In the genomic region with DNA sequence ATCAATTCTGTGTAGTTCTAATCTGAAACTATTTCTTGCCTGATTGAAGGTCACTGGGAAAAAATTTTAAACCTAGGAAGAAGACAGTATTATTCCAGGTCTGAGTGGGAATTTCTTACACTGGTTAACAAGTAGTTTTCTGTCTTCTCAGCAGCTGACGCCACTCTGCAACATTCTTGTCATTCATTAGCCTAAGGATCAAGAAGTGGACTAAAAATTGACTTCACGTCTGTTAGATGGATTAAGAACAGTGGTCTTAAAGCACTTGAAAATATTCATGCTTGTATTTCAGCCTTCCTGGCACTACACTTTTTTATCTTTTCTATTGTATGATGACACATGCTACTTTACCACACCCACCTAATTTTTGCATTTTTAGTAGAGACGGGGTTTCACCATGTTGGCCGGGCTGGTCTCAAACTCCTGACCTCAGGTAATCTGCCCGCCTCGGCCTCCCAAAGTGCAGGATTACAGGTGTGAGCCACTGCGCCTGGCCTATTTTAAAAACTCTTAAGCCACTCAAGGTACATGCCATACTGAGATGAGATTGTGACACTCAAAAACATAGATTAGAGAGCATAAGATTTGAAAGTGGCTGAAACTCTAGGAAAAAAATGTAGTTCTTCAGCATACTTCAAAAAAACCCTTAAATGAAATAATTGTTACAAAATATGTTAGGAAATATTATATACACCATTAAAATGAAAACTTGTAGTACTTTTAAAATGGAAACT, we compare ENCODE assay signal across 14 cellular contexts. TPM values are rescaled to one million over a fixed set of nuclear protein-coding genes. Genes with fewer than 3 reads are reported as not detected.
DNase-seq lines count a peak whose midpoint lies in the region; ATAC-seq and TF ChIP-seq lines count a peak whose summit lies in the region.
"Had no signal": no experiment of that assay in that cellular context is flagged by ENCODE, and none has a peak within 500 bp of the region (broad histone marks: within the 10 kb centered on the region; RNA-seq: fewer than 3 reads in every experiment).

No MANE protein-coding gene starts in this region.

- TF ChIP-seq CTCF in cardiac muscle cell (IDR thresholded peaks at IDR 0.05; ENCODE audit: low read depth, low read length) (no peak), left lung (IDR thresholded peaks at IDR 0.05) (no peak), upper lobe of right lung (IDR thresholded peaks at IDR 0.05) (no peak), mammary epithelial cell (conservative IDR thresholded peaks at IDR 0.05 in 1 of 2, IDR thresholded peaks at IDR 0.05 in 1 of 2; ENCODE audit: extremely low read depth in 1 of 2, insufficient read depth in 1 of 2, low read depth in 1 of 2, low read length in 2 of 2) (no peak)

- peak in 1 of 2 donors; percentile 28 for DNase-seq in cardiac muscle cell (ENCODE audit: low read depth in 1 of 2, low spot score in 1 of 2)
- DNase-seq in Right ventricle myocardium superior: no peak
- no peak for DNase-seq in activated CD4-positive, alpha-beta memory T cell treated with anti-CD3 and anti-CD28 coated beads, Interleukin-2, amount 10 ng/mL, durations not matched to agents 7 days and 5 days
- no peak for DNase-seq in left lung
- DNase-seq in upper lobe of right lung: no peak
- no peak for DNase-seq in NCI-H748 treated with DMSO at 0.1 percent for 48 hours (lab: John Stamatoyannopoulos, UW)
- no peak for DNase-seq in mammary epithelial cell
- DNase-seq: activated naive CD4-positive, alpha-beta T cell treated with Interleukin-2 at 50 U/mL for 16 hours; effector CD4-positive, alpha-beta T cell; GF-D8; stimulated activated CD8-positive, alpha-beta memory T cell treated with anti-CD3 and anti-CD28 coated beads, Interleukin-4, amount 100 ng/mL, for 48 hours had no signal

- dilution Hi-C loops in mammary epithelial cell (cut with HindIII; ENCODE audit: low sequenced_read_pairs): no loop called here

- H3K79me2 ChIP-seq in mammary epithelial cell (ENCODE audit: insufficient read depth, low read length): peaks cover 99% of the 10 kb centered on the region

- H3K9me3 Mint-ChIP-seq in activated CD4-positive, alpha-beta memory T cell treated with anti-CD3 and anti-CD28 coated beads, Interleukin-2, amount 10 ng/mL, durations not matched to agents 7 days and 5 days: no peaks in the 10 kb centered on the region

- no peaks in the 10 kb centered on the region for H3K27me3 Mint-ChIP-seq in activated CD4-positive, alpha-beta memory T cell treated with anti-CD3 and anti-CD28 coated beads, Interleukin-2, amount 10 ng/mL, durations not matched to agents 7 days and 5 days

- H3K27me3 ChIP-seq in cardiac muscle cell: no peaks in the 10 kb centered on the region
- H3K27me3 ChIP-seq in left lung: no peaks in the 10 kb centered on the region
- H3K27me3 ChIP-seq in upper lobe of right lung: no peaks in the 10 kb centered on the region
- no peaks in the 10 kb centered on the region for H3K27me3 ChIP-seq in mammary epithelial cell (ENCODE audit: insufficient read depth, low read length)

- POLR2A ChIA-PET in activated CD4-positive, alpha-beta memory T cell treated with anti-CD3 and anti-CD28 coated beads, Interleukin-2, amount 10 ng/mL, durations not matched to agents 7 days and 5 days (lab: Charles Lee): interaction anchor here (1.9 to 13.1 kb wide), 3 partner anchors 5 to 15 kb away, joined by 4 to 165 read pairs (median 8); a partner anchor contains a TSS

- in situ Hi-C loops in mammary epithelial cell (cut with MboI; ENCODE audit: low sequenced_read_pairs in 2 of 2): no loop called here

- no peak overlapping the region for H3K9ac ChIP-seq in mammary epithelial cell (ENCODE audit: insufficient read depth, low read length)

- H3K9me3 ChIP-seq in cardiac muscle cell (ENCODE audit: low read depth) (no peaks in the 10 kb centered on the region), left lung (no peaks in the 10 kb centered on the region), upper lobe of right lung (no peaks in the 10 kb centered on the region), mammary epithelial cell (replicated peaks; ENCODE audit: insufficient read depth, low read length) (no peaks in the 10 kb centered on the region)

- no TSS peak for BruUV-seq in mammary epithelial cell (replicated peaks; lab: Mats Ljungman, UMichigan)

- no peak overlapping the region for H2AFZ ChIP-seq in mammary epithelial cell (ENCODE audit: low read depth, low read length)

- H3K4me1 ChIP-seq in cardiac muscle cell (ENCODE audit: low read depth): peaks cover 75% of the 10 kb centered on the region
- peaks cover 33 to 95% of the 10 kb centered on the region in 2 donors for H3K4me1 ChIP-seq in left lung
- peaks cover 91% of the 10 kb centered on the region for H3K4me1 ChIP-seq in upper lobe of right lung
- H3K4me1 ChIP-seq in mammary epithelial cell (ENCODE audit: insufficient read depth, low read length): peaks cover 8% of the 10 kb centered on the region

- intact Hi-C loops in Right ventricle myocardium superior (cut with DNase I) (no loop called here), left lung (cut with DNase I) (no loop called here), upper lobe of right lung (cut with DNase I) (no loop called here), mammary epithelial cell (cut with micrococcal nuclease) (no loop called here)

- H3K4me2 ChIP-seq in mammary epithelial cell (ENCODE audit: insufficient read depth, low read depth, low read length): no peak overlapping the region

- H3K4me3 ChIP-seq in cardiac muscle cell: no peak overlapping the region
- no peak overlapping the region for H3K4me3 ChIP-seq in left lung
- no peak overlapping the region for H3K4me3 ChIP-seq in upper lobe of right lung
- no peak overlapping the region for H3K4me3 ChIP-seq in mammary epithelial cell (replicated peaks in 1 of 3; ENCODE audit: insufficient read depth in 1 of 3, low read depth in 2 of 3, low read length in 3 of 3)

- CTCF ChIA-PET in activated CD4-positive, alpha-beta memory T cell treated with anti-CD3 and anti-CD28 coated beads, Interleukin-2, amount 10 ng/mL, durations not matched to agents 7 days and 5 days (lab: Charles Lee): no interaction called here
- CTCF ChIA-PET in mammary epithelial cell (lab: Charles Lee; ENCODE audit: low non-redundant PET): no interaction called here

- H3K36me3 ChIP-seq in cardiac muscle cell: no peaks in the 10 kb centered on the region
- no peaks in the 10 kb centered on the region for H3K36me3 ChIP-seq in left lung
- H3K36me3 ChIP-seq in upper lobe of right lung: no peaks in the 10 kb centered on the region
- no peaks in the 10 kb centered on the region for H3K36me3 ChIP-seq in mammary epithelial cell (ENCODE audit: insufficient read depth, low read length)

- peak overlapping the region; percentile 27 for H3K27ac ChIP-seq in cardiac muscle cell
- no peak overlapping the region for H3K27ac ChIP-seq in left lung
- no peak overlapping the region for H3K27ac ChIP-seq in upper lobe of right lung
- H3K27ac ChIP-seq in mammary epithelial cell (ENCODE audit: insufficient read depth, low read depth, low read length): no peak overlapping the region
- H3K27ac ChIP-seq: VCaP had no signal

- peaks cover 88% of the 10 kb centered on the region for H3K4me1 Mint-ChIP-seq in activated CD4-positive, alpha-beta memory T cell treated with anti-CD3 and anti-CD28 coated beads, Interleukin-2, amount 10 ng/mL, durations not matched to agents 7 days and 5 days

- 44% methylated on average over 7 of the region's 7 CpGs for WGBS in mammary epithelial cell (ENCODE audit: low coverage, missing lambda C conversion rate)

- peaks cover 68% of the 10 kb centered on the region for H4K20me1 ChIP-seq in mammary epithelial cell (ENCODE audit: insufficient read depth, low read length)

- peaks cover 19% of the 10 kb centered on the region for H3K36me3 Mint-ChIP-seq in activated CD4-positive, alpha-beta memory T cell treated with anti-CD3 and anti-CD28 coated beads, Interleukin-2, amount 10 ng/mL, durations not matched to agents 7 days and 5 days (ENCODE audit: low read depth)

- peak overlapping the region; percentile 4 for H3K4me3 Mint-ChIP-seq in activated CD4-positive, alpha-beta memory T cell treated with anti-CD3 and anti-CD28 coated beads, Interleukin-2, amount 10 ng/mL, durations not matched to agents 7 days and 5 days

- no peak for ATAC-seq in Right ventricle myocardium superior (ENCODE audit: poor library complexity)
- peak; percentile 64 for ATAC-seq in left lung
- ATAC-seq in upper lobe of right lung: peak; percentile 56
- no peak for ATAC-seq in HG03460 (IDR thresholded peaks at IDR 0.05; ENCODE audit: unreplicated experiment)
- ATAC-seq: left lobe of liver had no signal

- H3K27ac Mint-ChIP-seq in activated CD4-positive, alpha-beta memory T cell treated with anti-CD3 and anti-CD28 coated beads, Interleukin-2, amount 10 ng/mL, durations not matched to agents 7 days and 5 days: peak overlapping the region; percentile 16

RNA-seq across cellular contexts. Expression of a gene that starts 8.4 kb away (rescaled TPM):
- 237 and 293 TPM in 2 replicates for total RNA-seq in cardiac muscle cell
- 344 and 399 TPM in 2 replicates for polyA plus RNA-seq in cardiac muscle cell
- 111 TPM for total RNA-seq in Right ventricle myocardium superior
- 100 to 1,000 TPM; 168 to 193 TPM for total RNA-seq in activated CD4-positive, alpha-beta memory T cell treated with anti-CD3 and anti-CD28 coated beads, Interleukin-2, amount 10 ng/mL, durations not matched to agents 7 days and 5 days
- 100 to 1,000 TPM; 171 to 177 TPM for total RNA-seq in left lung
- total RNA-seq in upper lobe of right lung: 197 TPM
- 100 to 1,000 TPM; 118 to 185 TPM for total RNA-seq in mammary epithelial cell
- polyA plus RNA-seq in mammary epithelial cell: 62.8 TPM
- polyA minus RNA-seq in mammary epithelial cell: 219 TPM

RNA-seq across cellular contexts. Expression of a gene that starts 39.7 kb away (rescaled TPM):
- 88.3 and 93.1 TPM in 2 replicates for total RNA-seq in cardiac muscle cell
- 220 and 243 TPM in 2 replicates for polyA plus RNA-seq in cardiac muscle cell
- 142 TPM for total RNA-seq in Right ventricle myocardium superior
- total RNA-seq in activated CD4-positive, alpha-beta memory T cell treated with anti-CD3 and anti-CD28 coated beads, Interleukin-2, amount 10 ng/mL, durations not matched to agents 7 days and 5 days: 100 to 1,000 TPM; 127 to 130 TPM
- total RNA-seq in left lung: 10 to 100 TPM; 66.8 to 73.9 TPM
- 70.0 TPM for total RNA-seq in upper lobe of right lung
- total RNA-seq in mammary epithelial cell: 10 to 100 TPM; 38.0 to 43.6 TPM
- polyA plus RNA-seq in mammary epithelial cell: 37.5 TPM
- 22.4 TPM for polyA minus RNA-seq in mammary epithelial cell

Comparison
In these comparisons a context has a peak if more than half of its experiments do, and no peak if none do; other contexts are left out.
1. ATAC-seq: peak in left lung (single experiment) and upper lobe of right lung (single experiment); none in Right ventricle myocardium superior (single experiment) and HG03460 (single experiment).